In genomic region chr18:61901334-61901986, GRCh38 we compare ENCODE assay signal across 8 cellular contexts. TPM values are rescaled to one million over a fixed set of nuclear protein-coding genes. Genes with fewer than 3 reads are reported as not detected.
DNase-seq lines count a peak whose midpoint lies in the region; ATAC-seq and TF ChIP-seq lines count a peak whose summit lies in the region.

No MANE protein-coding gene starts in this region.

- H3K27me3 Mint-ChIP-seq in activated CD8-positive, alpha-beta T cell treated with anti-CD3 and anti-CD28 coated beads for 36 hours, result peaks cover 28% of the 10 kb centered on the region
- no peaks in the 10 kb centered on the region for H3K27me3 Mint-ChIP-seq in neural crest cell (ENCODE audit: low read depth)
- H3K27me3 Mint-ChIP-seq in activated T-helper 1 cell treated with anti-CD3 and anti-CD28 coated beads, Interleukin-12 subunit alpha, Interleukin-12 subunit beta, Interleukin-2, Interleukin-4 antibody, amounts not matched to agents 30 ng/mL and 10 ng/mL and 1 ng/mL, durations not matched to agents 14 hours and 24 hours and 36 hours (ENCODE audit: insufficient read depth), result peaks cover 41% of the 10 kb centered on the region

- no peaks in the 10 kb centered on the region for H3K9me2 ChIP-seq in DOHH2 (replicated peaks; ENCODE audit: control insufficient read depth, low read length)

- no peaks in the 10 kb centered on the region for H3K9me3 Mint-ChIP-seq in activated CD8-positive, alpha-beta T cell treated with anti-CD3 and anti-CD28 coated beads for 36 hours
- H3K9me3 Mint-ChIP-seq in neural crest cell, result no peaks in the 10 kb centered on the region
- no peaks in the 10 kb centered on the region for H3K9me3 Mint-ChIP-seq in activated T-helper 1 cell treated with anti-CD3 and anti-CD28 coated beads, Interleukin-12 subunit alpha, Interleukin-12 subunit beta, Interleukin-2, Interleukin-4 antibody, amounts not matched to agents 30 ng/mL and 10 ng/mL and 1 ng/mL, durations not matched to agents 14 hours and 24 hours and 36 hours

- intact Hi-C loops in activated CD8-positive, alpha-beta T cell treated with anti-CD3 and anti-CD28 coated beads for 36 hours (cut with micrococcal nuclease), result no loop called here
- intact Hi-C loops in activated T-helper 1 cell treated with anti-CD3 and anti-CD28 coated beads, Interleukin-12 subunit alpha, Interleukin-12 subunit beta, Interleukin-2, Interleukin-4 antibody, amounts not matched to agents 30 ng/mL and 10 ng/mL and 1 ng/mL, durations not matched to agents 14 hours and 24 hours and 36 hours (cut with micrococcal nuclease), result loop anchor here (1.0 to 2.0 kb wide), 2 partner anchors 25 to 230 kb away; no protein-coding TSS in a partner anchor

- no peaks in the 10 kb centered on the region for H3K36me3 Mint-ChIP-seq in activated CD8-positive, alpha-beta T cell treated with anti-CD3 and anti-CD28 coated beads for 36 hours (ENCODE audit: low read depth)
- no peaks in the 10 kb centered on the region for H3K36me3 Mint-ChIP-seq in neural crest cell (ENCODE audit: low read depth)
- no peaks in the 10 kb centered on the region for H3K36me3 Mint-ChIP-seq in activated T-helper 1 cell treated with anti-CD3 and anti-CD28 coated beads, Interleukin-12 subunit alpha, Interleukin-12 subunit beta, Interleukin-2, Interleukin-4 antibody, amounts not matched to agents 30 ng/mL and 10 ng/mL and 1 ng/mL, durations not matched to agents 14 hours and 24 hours and 36 hours (ENCODE audit: low read depth)

- no peak overlapping the region for H3K27ac ChIP-seq in DOHH2 (ENCODE audit: low read depth, low read length)

- no peak overlapping the region for H3K4me2 ChIP-seq in DOHH2 (ENCODE audit: low read length)

- H3K27me3 ChIP-seq in DOHH2 (ENCODE audit: control insufficient read depth, low read length), result no peaks in the 10 kb centered on the region

- CTCF ChIA-PET in activated CD8-positive, alpha-beta T cell treated with anti-CD3 and anti-CD28 coated beads for 36 hours (lab: Charles Lee), result interaction anchor here (0.6 to 2.7 kb wide), 14 partner anchors 11 to 230 kb away, joined by 3 to 11 read pairs (median 3); no protein-coding TSS in a partner anchor

- no peaks in the 10 kb centered on the region for H3K79me2 ChIP-seq in DOHH2 (ENCODE audit: control insufficient read depth, low read length)

- H3F3A ChIP-seq in DOHH2 (ENCODE audit: control insufficient read depth, insufficient read depth), result no peaks in the 10 kb centered on the region

- H3K9me3 ChIP-seq in DOHH2 (ENCODE audit: control insufficient read depth, insufficient read depth, low read length), result no peaks in the 10 kb centered on the region

- H3K4me1 Mint-ChIP-seq in activated CD8-positive, alpha-beta T cell treated with anti-CD3 and anti-CD28 coated beads for 36 hours (ENCODE audit: low read depth), result no peaks in the 10 kb centered on the region
- peaks cover 14% of the 10 kb centered on the region for H3K4me1 Mint-ChIP-seq in neural crest cell
- no peaks in the 10 kb centered on the region for H3K4me1 Mint-ChIP-seq in activated T-helper 1 cell treated with anti-CD3 and anti-CD28 coated beads, Interleukin-12 subunit alpha, Interleukin-12 subunit beta, Interleukin-2, Interleukin-4 antibody, amounts not matched to agents 30 ng/mL and 10 ng/mL and 1 ng/mL, durations not matched to agents 14 hours and 24 hours and 36 hours (ENCODE audit: low read depth)

- TF ChIP-seq CTCF in DOHH2 (IDR thresholded peaks at IDR 0.05; ENCODE audit: low read depth, low read length, poor library complexity, severe bottlenecking) (peak; percentile 93), neural crest cell (conservative IDR thresholded peaks at IDR 0.05) (peak; percentile 84)
- peak; percentile 74 for TF ChIP-seq CTCF in activated CD8-positive, alpha-beta T cell treated with anti-CD3 and anti-CD28 coated beads for 36 hours (IDR thresholded peaks at IDR 0.05)

- no peak overlapping the region for H3K27ac Mint-ChIP-seq in activated CD8-positive, alpha-beta T cell treated with anti-CD3 and anti-CD28 coated beads for 36 hours
- no peak overlapping the region for H3K27ac Mint-ChIP-seq in neural crest cell (ENCODE audit: unreplicated experiment)
- no peak overlapping the region for H3K27ac Mint-ChIP-seq in activated T-helper 1 cell treated with anti-CD3 and anti-CD28 coated beads, Interleukin-12 subunit alpha, Interleukin-12 subunit beta, Interleukin-2, Interleukin-4 antibody, amounts not matched to agents 30 ng/mL and 10 ng/mL and 1 ng/mL, durations not matched to agents 14 hours and 24 hours and 36 hours

- H3K36me3 ChIP-seq in DOHH2 (ENCODE audit: control insufficient read depth, low read length), result no peaks in the 10 kb centered on the region

- no peaks in the 10 kb centered on the region for H4K20me1 ChIP-seq in DOHH2 (ENCODE audit: control insufficient read depth, insufficient read depth, low read depth, low read length)

- ATAC-seq in GM19467 (IDR thresholded peaks at IDR 0.05; ENCODE audit: unreplicated experiment) (peak; percentile 96), HG03378 (IDR thresholded peaks at IDR 0.05; ENCODE audit: unreplicated experiment) (peak; percentile 97)
- peak; percentile 94 for ATAC-seq in activated CD8-positive, alpha-beta T cell treated with anti-CD3 and anti-CD28 coated beads for 36 hours

- H3K4me3 ChIP-seq in DOHH2 (ENCODE audit: low read length), result no peak overlapping the region

- no peak overlapping the region for H3K4me3 Mint-ChIP-seq in activated CD8-positive, alpha-beta T cell treated with anti-CD3 and anti-CD28 coated beads for 36 hours
- H3K4me3 Mint-ChIP-seq in neural crest cell, result peak overlapping the region; percentile 13
- H3K4me3 Mint-ChIP-seq in activated T-helper 1 cell treated with anti-CD3 and anti-CD28 coated beads, Interleukin-12 subunit alpha, Interleukin-12 subunit beta, Interleukin-2, Interleukin-4 antibody, amounts not matched to agents 30 ng/mL and 10 ng/mL and 1 ng/mL, durations not matched to agents 14 hours and 24 hours and 36 hours, result no peak overlapping the region

- peak; percentile 90 for DNase-seq in NCI-H69 (lab: John Stamatoyannopoulos, UW)
- peak; percentile 44 for DNase-seq in activated CD8-positive, alpha-beta T cell treated with anti-CD3 and anti-CD28 coated beads for 36 hours
- DNase-seq in fibroblast of gingiva (ENCODE audit: low read depth), result peak; percentile 28
- peak; percentile 22 for DNase-seq in neural crest cell (ENCODE audit: low read depth, low spot score)
- no peak for DNase-seq in activated T-helper 1 cell treated with anti-CD3 and anti-CD28 coated beads, Interleukin-12 subunit alpha, Interleukin-12 subunit beta, Interleukin-2, Interleukin-4 antibody, amounts not matched to agents 30 ng/mL and 10 ng/mL and 1 ng/mL, durations not matched to agents 14 hours and 24 hours and 36 hours (ENCODE audit: low spot score)

- POLR2A ChIA-PET in activated CD8-positive, alpha-beta T cell treated with anti-CD3 and anti-CD28 coated beads for 36 hours (lab: Charles Lee), result no interaction called here

- no peaks in the 10 kb centered on the region for H3K4me1 ChIP-seq in DOHH2 (ENCODE audit: control insufficient read depth, low read length)

RNA-seq across cellular contexts. Expression of gene RNF152, which starts 8.7 kb away (rescaled TPM):
- total RNA-seq in activated CD8-positive, alpha-beta T cell treated with anti-CD3 and anti-CD28 coated beads for 36 hours, result under 1 TPM; 0.16 to 0.18 TPM
- total RNA-seq in neural crest cell, result 7.5 and 8.4 TPM in 2 replicates
- total RNA-seq in activated T-helper 1 cell treated with anti-CD3 and anti-CD28 coated beads, Interleukin-12 subunit alpha, Interleukin-12 subunit beta, Interleukin-2, Interleukin-4 antibody, amounts not matched to agents 30 ng/mL and 10 ng/mL and 1 ng/mL, durations not matched to agents 14 hours and 24 hours and 36 hours, result 0.56 and 0.65 TPM in 2 replicates
